In the genomic region with DNA sequence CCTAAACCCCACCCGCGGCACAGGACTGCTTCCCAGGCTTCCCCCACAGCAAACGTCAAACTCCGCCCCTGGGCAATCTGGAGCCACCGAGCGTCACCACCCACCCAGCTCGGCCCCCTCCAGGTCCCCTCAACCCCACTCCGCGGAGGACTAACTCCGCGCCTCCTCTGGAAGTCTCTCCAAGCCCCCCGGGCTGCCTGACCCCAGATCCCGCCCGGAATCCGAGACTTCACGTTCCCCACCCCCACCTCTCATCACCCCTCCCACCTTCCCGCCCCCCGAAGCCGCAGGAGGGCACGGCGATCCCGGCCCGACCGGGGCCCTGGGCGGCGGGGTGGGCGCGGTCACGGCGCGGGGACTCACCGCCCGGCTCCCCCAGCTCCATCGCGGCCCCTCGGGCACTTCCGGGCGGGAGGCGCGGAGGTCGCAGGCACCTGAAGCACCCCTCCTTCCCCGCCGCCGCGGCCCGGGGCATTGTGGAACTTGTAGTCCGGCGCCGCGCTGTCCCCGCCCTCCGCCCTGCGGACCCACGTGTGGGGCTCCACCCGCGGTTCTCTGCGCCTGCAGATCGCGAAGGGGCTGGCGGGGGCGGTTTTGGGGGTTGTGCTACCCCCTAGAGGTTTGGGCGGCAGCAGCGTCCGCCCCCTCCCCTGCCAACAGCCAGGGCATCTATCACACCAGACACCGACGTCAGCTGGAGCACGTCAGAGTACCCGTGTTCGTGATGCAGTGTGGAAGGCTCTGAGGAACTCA, we compare ENCODE assay signal across 8 cellular contexts. TPM values are rescaled to one million over a fixed set of nuclear protein-coding genes. Genes with fewer than 3 reads are reported as not detected.
DNase-seq lines count a peak whose midpoint lies in the region; ATAC-seq and TF ChIP-seq lines count a peak whose summit lies in the region.

A gene with protein sequence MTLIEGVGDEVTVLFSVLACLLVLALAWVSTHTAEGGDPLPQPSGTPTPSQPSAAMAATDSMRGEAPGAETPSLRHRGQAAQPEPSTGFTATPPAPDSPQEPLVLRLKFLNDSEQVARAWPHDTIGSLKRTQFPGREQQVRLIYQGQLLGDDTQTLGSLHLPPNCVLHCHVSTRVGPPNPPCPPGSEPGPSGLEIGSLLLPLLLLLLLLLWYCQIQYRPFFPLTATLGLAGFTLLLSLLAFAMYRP (minus strand): TSS at position 423 of the 753 bp plus-strand sequence. CDS start 930 bp downstream, outside the sequence.

- ATAC-seq in DND-41 (ENCODE audit: insufficient read depth, low read depth) = peak; percentile 66
- peak; percentile 50 for ATAC-seq in GM21526 (IDR thresholded peaks at IDR 0.05; ENCODE audit: low FRiP score, unreplicated experiment)
- peak in 3 of 4 donors; percentile 15 to 37 (median 31) for ATAC-seq in heart left ventricle
- ATAC-seq in psoas muscle = peak; percentile 34 to 52 (median 44)

- H3K79me2 ChIP-seq in DND-41 (ENCODE audit: insufficient read depth, low read length) (peaks cover 56% of the 10 kb centered on the region), SK-N-SH (ENCODE audit: insufficient read depth) (peaks cover 63% of the 10 kb centered on the region)

- peak within 1 kb of the TSS; percentile 92 for H2AFZ ChIP-seq in DND-41 (ENCODE audit: low read depth, low read length)
- peak within 1 kb of the TSS; percentile 99 for H2AFZ ChIP-seq in SK-N-SH (ENCODE audit: low read depth)

- H3K9me3 Mint-ChIP-seq in activated naive CD4-positive, alpha-beta T cell treated with anti-CD3 and anti-CD28 coated beads, Interleukin-2, amount 50 U/mL, for 24 hours = no peaks in the 10 kb centered on the region

- H3K4me3 ChIP-seq in DND-41 (ENCODE audit: low read depth in 1 of 2, low read length in 2 of 2) = peak within 1 kb of the TSS; percentile 56 to 93
- H3K4me3 ChIP-seq in SK-N-SH (ENCODE audit: low read depth in 2 of 2, low read length in 1 of 2) = peak within 1 kb of the TSS; percentile 71 to 94
- peak within 1 kb of the TSS; percentile 72 to 99 (median 90) for H3K4me3 ChIP-seq in heart left ventricle
- peak within 1 kb of the TSS; percentile 91 for H3K4me3 ChIP-seq in psoas muscle
- H3K4me3 ChIP-seq in uterus = peak within 1 kb of the TSS; percentile 73 to 80

- H4K20me1 ChIP-seq in DND-41 (ENCODE audit: insufficient read depth, low read length) = peaks cover 23% of the 10 kb centered on the region
- H4K20me1 ChIP-seq in SK-N-SH (ENCODE audit: insufficient read depth) = peaks cover 8% of the 10 kb centered on the region

- TF ChIP-seq EP300 in Ishikawa (IDR thresholded peaks at IDR 0.05; ENCODE audit: borderline replicate concordance) = no peak
- TF ChIP-seq EP300 in SK-N-SH (IDR thresholded peaks at IDR 0.05; ENCODE audit: borderline replicate concordance in 1 of 2, low read depth in 1 of 2, low read length in 1 of 2) = no peak

- H3K9ac ChIP-seq in DND-41 (ENCODE audit: low read depth, low read length) (peak within 1 kb of the TSS; percentile 99), SK-N-SH (peak within 1 kb of the TSS; percentile 96)

- H3K27me3 ChIP-seq in DND-41 (ENCODE audit: insufficient read depth, low read length, poor library complexity) (peaks cover 14% of the 10 kb centered on the region), SK-N-SH (ENCODE audit: insufficient read depth) (no peaks in the 10 kb centered on the region), heart left ventricle (no peaks in the 10 kb centered on the region), psoas muscle (ENCODE audit: insufficient read depth in 3 of 3, low read length in 2 of 3) (no peaks in the 10 kb centered on the region), uterus (no peaks in the 10 kb centered on the region)

- peaks cover 39% of the 10 kb centered on the region for H3K4me1 Mint-ChIP-seq in activated naive CD4-positive, alpha-beta T cell treated with anti-CD3 and anti-CD28 coated beads, Interleukin-2, amount 50 U/mL, for 24 hours

- peaks cover 2% of the 10 kb centered on the region for H3K36me3 Mint-ChIP-seq in activated naive CD4-positive, alpha-beta T cell treated with anti-CD3 and anti-CD28 coated beads, Interleukin-2, amount 50 U/mL, for 24 hours

- peaks cover 74% of the 10 kb centered on the region for H3K4me1 ChIP-seq in DND-41 (ENCODE audit: insufficient read depth, low read length)
- H3K4me1 ChIP-seq in SK-N-SH (ENCODE audit: control insufficient read depth in 1 of 2, insufficient read depth in 2 of 2, low read depth in 1 of 2, low read length in 1 of 2) = peaks cover 34 to 58% of the 10 kb centered on the region in 2 experiments
- H3K4me1 ChIP-seq in heart left ventricle = peaks cover 20 to 73% (median 57%) of the 10 kb centered on the region in 12 donors
- H3K4me1 ChIP-seq in psoas muscle = peaks cover 53% of the 10 kb centered on the region
- H3K4me1 ChIP-seq in uterus = peaks cover 0 to 27% of the 10 kb centered on the region in 2 donors

- TF ChIP-seq RAD21 in Ishikawa (IDR thresholded peaks at IDR 0.05; ENCODE audit: low read depth) (no peak), SK-N-SH (IDR thresholded peaks at IDR 0.05; ENCODE audit: low read length) (no peak)

- H3K9me3 ChIP-seq in DND-41 (ENCODE audit: insufficient read depth, low read length, severe bottlenecking) (no peaks in the 10 kb centered on the region), SK-N-SH (no peaks in the 10 kb centered on the region), heart left ventricle (no peaks in the 10 kb centered on the region), psoas muscle (no peaks in the 10 kb centered on the region), uterus (no peaks in the 10 kb centered on the region)

- intact Hi-C loops in heart left ventricle (cut with DNase I) (loop anchor here in 1 of 10 donors (2.0 kb wide), 1 partner anchor 24 kb away; a partner anchor contains a TSS), psoas muscle (cut with DNase I) (no loop called here), uterus (cut with DNase I; ENCODE audit: low total_unique reads) (no loop called here)

- peak; percentile 82 for DNase-seq in DND-41
- DNase-seq in SK-N-SH = peak; percentile 88
- DNase-seq in heart left ventricle = peak; percentile 80 to 93 (median 87)
- DNase-seq in psoas muscle = peak; percentile 84 to 86
- DNase-seq in uterus = peak; percentile 77 to 78

- peak within 1 kb of the TSS; percentile 96 for H3K4me3 Mint-ChIP-seq in activated naive CD4-positive, alpha-beta T cell treated with anti-CD3 and anti-CD28 coated beads, Interleukin-2, amount 50 U/mL, for 24 hours

- TF ChIP-seq CTCF in DND-41 (IDR thresholded peaks at IDR 0.05; ENCODE audit: borderline replicate concordance, extremely low read depth, low read length, poor library complexity, severe bottlenecking) (peak; percentile 9), SK-N-SH (IDR thresholded peaks at IDR 0.05) (no peak), heart left ventricle (IDR thresholded peaks at IDR 0.05) (no peak), psoas muscle (IDR thresholded peaks at IDR 0.05) (no peak), uterus (IDR thresholded peaks at IDR 0.05) (no peak)

- WGBS in SK-N-SH (ENCODE audit: low lambda C conversion rate) = 2% methylated on average over 33 of the region's 69 CpGs
- 1 to 2% (median 1%) methylated on average over 23 to 69 of the region's 69 CpGs for WGBS in heart left ventricle, 4 donors
- WGBS in psoas muscle, 3 donors = 0 to 1% (median 0%) methylated on average over 44 to 69 of the region's 69 CpGs

- H3F3A ChIP-seq in SK-N-SH (replicated peaks; ENCODE audit: insufficient read depth) = peaks cover 23% of the 10 kb centered on the region

- POLR2A ChIA-PET in SK-N-SH (lab: Yijun Ruan, JAX) = interaction anchor here (0.8 to 1.1 kb wide), 3 partner anchors 26 to 144 kb away, joined by 3 read pairs; a partner anchor contains a TSS

- H3K27ac Mint-ChIP-seq in activated naive CD4-positive, alpha-beta T cell treated with anti-CD3 and anti-CD28 coated beads, Interleukin-2, amount 50 U/mL, for 24 hours = peak within 1 kb of the TSS; percentile 96

- no peaks in the 10 kb centered on the region for H3K9me2 ChIP-seq in SK-N-SH

- peaks cover 28% of the 10 kb centered on the region for H3K36me3 ChIP-seq in DND-41 (ENCODE audit: insufficient read depth, low read length)
- H3K36me3 ChIP-seq in SK-N-SH (replicated peaks in 1 of 2; ENCODE audit: control insufficient read depth in 1 of 2, insufficient read depth in 2 of 2, low read length in 1 of 2) = peaks cover 7 to 20% of the 10 kb centered on the region in 2 experiments
- H3K36me3 ChIP-seq in heart left ventricle = no peaks in the 10 kb centered on the region
- H3K36me3 ChIP-seq in psoas muscle (ENCODE audit: insufficient read depth in 1 of 2, low read depth in 1 of 2) = no peaks in the 10 kb centered on the region
- no peaks in the 10 kb centered on the region for H3K36me3 ChIP-seq in uterus

- no peaks in the 10 kb centered on the region for H3K27me3 Mint-ChIP-seq in activated naive CD4-positive, alpha-beta T cell treated with anti-CD3 and anti-CD28 coated beads, Interleukin-2, amount 50 U/mL, for 24 hours

- CTCF ChIA-PET in SK-N-SH (lab: Yijun Ruan, JAX) = interaction anchor here (0.5 to 21.3 kb wide), 13 partner anchors 13 to 1601 kb away, joined by 3 to 474 read pairs (median 4); a partner anchor contains a TSS

- H3K27ac ChIP-seq in DND-41 (ENCODE audit: low read length) (peak within 1 kb of the TSS; percentile 75), SK-N-SH (ENCODE audit: low read depth in 2 of 2, low read length in 1 of 2) (peak within 1 kb of the TSS; percentile 78 to 92), heart left ventricle (peak within 1 kb of the TSS; percentile 78 to 99 (median 94)), psoas muscle (peak within 1 kb of the TSS; percentile 89), uterus (peak within 1 kb of the TSS; percentile 90 to 93)

- TF ChIP-seq POLR2A in heart left ventricle (IDR thresholded peaks at IDR 0.05) (peak in 1 of 2 donors; percentile 75), uterus (IDR thresholded peaks at IDR 0.05) (peak; percentile 27 to 58)

- H3K4me2 ChIP-seq in DND-41 (ENCODE audit: insufficient read depth, low read length) (peak within 1 kb of the TSS; percentile 97), SK-N-SH (peak within 1 kb of the TSS; percentile 98)

TF ChIP-seq in SK-N-SH, 30 proteins besides CTCF, POLR2A, EP300 and RAD21 (continues in another document):
- no peak for TF ChIP-seq NFIC (IDR thresholded peaks at IDR 0.05; ENCODE audit: borderline replicate concordance)
- TF ChIP-seq RCOR1 (IDR thresholded peaks at IDR 0.05; ENCODE audit: low read length) = no peak

RNA-seq across cellular contexts. Expression of the gene that starts here (rescaled TPM):
- 37.8 and 60.6 TPM in 2 replicates for polyA plus RNA-seq in SK-N-SH (2012; rRNA removed)
- polyA plus RNA-seq in SK-N-SH (2012; cell fraction: cytosol; rRNA removed) = 21.7 and 37.0 TPM in 2 replicates
- polyA plus RNA-seq in SK-N-SH (2012; cell fraction: nucleus; rRNA removed) = 58.0 and 66.2 TPM in 2 replicates
- total RNA-seq in heart left ventricle = 10 to 100 TPM; 21.8 to 62.8 (median 26.7) TPM
- 10 to 100 TPM; 66.1 to 82.6 TPM for polyA plus RNA-seq in heart left ventricle
- total RNA-seq in psoas muscle = 10 to 100 TPM; 41.7 to 55.5 (median 44.4) TPM
- 100 to 1,000 TPM in 1 of 3 donors, 10 to 100 TPM in 2; 76.9 to 121 (median 85.3) TPM for polyA plus RNA-seq in psoas muscle
- 10 to 100 TPM in 2 of 4 donors, 1 to 10 TPM in 2; 2.9 to 32.8 (median 8.6) TPM for total RNA-seq in uterus

Comparison
In these comparisons a context has a peak if more than half of its experiments do, and no peak if none do; other contexts are left out.
1. Peak in every context shown above with its lines: DNase-seq, ATAC-seq, H3K4me3 ChIP-seq and H3K27ac ChIP-seq.